8 cellular contexts compared by ENCODE assay signal in the genomic region with DNA sequence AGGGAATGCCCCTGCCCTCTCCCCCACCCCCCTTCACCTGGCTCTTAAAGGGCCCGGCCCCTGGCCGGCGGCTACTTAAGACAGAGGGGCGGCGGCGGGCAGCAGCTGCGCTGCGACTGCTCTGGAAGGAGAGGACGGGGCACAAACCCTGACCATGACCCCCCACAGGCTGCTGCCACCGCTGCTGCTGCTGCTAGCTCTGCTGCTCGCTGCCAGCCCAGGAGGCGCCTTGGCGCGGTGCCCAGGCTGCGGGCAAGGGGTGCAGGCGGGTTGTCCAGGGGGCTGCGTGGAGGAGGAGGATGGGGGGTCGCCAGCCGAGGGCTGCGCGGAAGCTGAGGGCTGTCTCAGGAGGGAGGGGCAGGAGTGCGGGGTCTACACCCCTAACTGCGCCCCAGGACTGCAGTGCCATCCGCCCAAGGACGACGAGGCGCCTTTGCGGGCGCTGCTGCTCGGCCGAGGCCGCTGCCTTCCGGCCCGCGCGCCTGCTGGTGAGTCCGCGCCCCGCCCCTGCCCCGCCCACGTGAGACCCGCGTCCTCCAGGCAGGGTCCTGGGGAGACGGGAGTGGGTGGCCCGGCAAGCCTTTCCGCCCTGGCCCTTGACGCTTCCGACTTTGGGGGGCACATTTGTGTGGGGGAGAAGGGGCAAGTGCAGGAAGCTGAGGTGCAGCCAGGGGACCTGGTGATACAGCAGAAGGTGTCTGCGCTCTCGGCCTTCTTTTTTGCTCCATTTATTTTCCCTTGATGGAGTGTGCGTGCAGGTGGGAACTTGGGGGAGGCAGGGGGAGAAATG. TPM values are rescaled to one million over a fixed set of nuclear protein-coding genes. Genes with fewer than 3 reads are reported as not detected.
DNase-seq lines count a peak whose midpoint lies in the region; ATAC-seq and TF ChIP-seq lines count a peak whose summit lies in the region.

A gene with protein sequence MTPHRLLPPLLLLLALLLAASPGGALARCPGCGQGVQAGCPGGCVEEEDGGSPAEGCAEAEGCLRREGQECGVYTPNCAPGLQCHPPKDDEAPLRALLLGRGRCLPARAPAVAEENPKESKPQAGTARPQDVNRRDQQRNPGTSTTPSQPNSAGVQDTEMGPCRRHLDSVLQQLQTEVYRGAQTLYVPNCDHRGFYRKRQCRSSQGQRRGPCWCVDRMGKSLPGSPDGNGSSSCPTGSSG (plus strand): TSS at position 104 of the 790 bp plus-strand sequence. CDS start 51 bp downstream, at position 155.

- H3K27ac ChIP-seq in CD8-positive, alpha-beta memory T cell (ENCODE audit: low read depth, low read length) = peak within 1 kb of the TSS; percentile 44
- peak within 1 kb of the TSS; percentile 61 to 88 (median 76) for H3K27ac ChIP-seq in Peyer's patch
- peak within 1 kb of the TSS; percentile 56 to 97 (median 89) for H3K27ac ChIP-seq in gastroesophageal sphincter

- peak in 4 of 6 experiments; percentile 19 to 48 (median 29) for TF ChIP-seq CTCF in Peyer's patch (IDR thresholded peaks at IDR 0.05)
- peak in 3 of 4 experiments; percentile 45 to 55 (median 54) for TF ChIP-seq CTCF in gastroesophageal sphincter (IDR thresholded peaks at IDR 0.05)
- no peak for TF ChIP-seq CTCF in omental fat pad (IDR thresholded peaks at IDR 0.05)
- peak; percentile 47 for TF ChIP-seq CTCF in type B pancreatic cell (conservative IDR thresholded peaks at IDR 0.05)

- CTCF ChIA-PET in CD8-positive, alpha-beta memory T cell (lab: Charles Lee) = interaction anchor here (0.9 to 14.7 kb wide), 11 partner anchors 13 to 170 kb away, joined by 3 to 243 read pairs (median 6); partner anchors contain the start of gene SPRYD3
- CTCF ChIA-PET in HEK293T (lab: Yijun Ruan, JAX) = interaction anchor here (1.0 to 4.2 kb wide), 2 partner anchors 32 to 70 kb away, joined by 3 to 68 read pairs; no protein-coding TSS in a partner anchor

- H3K4me3 ChIP-seq in CD8-positive, alpha-beta memory T cell (ENCODE audit: low read length) = peak within 1 kb of the TSS; percentile 53
- H3K4me3 ChIP-seq in Peyer's patch = peak within 1 kb of the TSS; percentile 49 to 62 (median 61)
- H3K4me3 ChIP-seq in gastroesophageal sphincter = peak within 1 kb of the TSS; percentile 43 to 83

- POLR2A ChIA-PET in CD8-positive, alpha-beta memory T cell (lab: Charles Lee) = interaction anchor here (0.6 to 3.0 kb wide), 4 partner anchors 14 to 91 kb away, joined by 3 to 18 read pairs (median 5); partner anchors contain the start of genes EIF4B and SPRYD3
- POLR2A ChIA-PET in HEK293T (lab: Yijun Ruan, JAX) = interaction anchor here (0.8 to 3.2 kb wide), 4 partner anchors 18 to 50 kb away, joined by 3 to 23 read pairs (median 6); partner anchors contain the start of gene SPRYD3

- DNase-seq in CD8-positive, alpha-beta memory T cell = peak; percentile 45 to 78 (median 62)
- DNase-seq in HEK293T (ENCODE audit: extremely low spot score) (peak; percentile 57), Peyer's patch (peak; percentile 74 to 84 (median 79)), activated gamma-delta T cell treated with Interleukin-2 at 50 U/mL for 16 hours (peak; percentile 56), omental fat pad (ENCODE audit: low spot score) (no peak), type B pancreatic cell (ENCODE audit: extremely low spot score, unreplicated experiment) (no peak)

- no peaks in the 10 kb centered on the region for H3K36me3 ChIP-seq in CD8-positive, alpha-beta memory T cell (ENCODE audit: insufficient read depth, low read length)
- H3K36me3 ChIP-seq in Peyer's patch = no peaks in the 10 kb centered on the region
- H3K36me3 ChIP-seq in gastroesophageal sphincter = peaks cover 0 to 25% of the 10 kb centered on the region in 2 donors

- H3K4me3 Mint-ChIP-seq in CD8-positive, alpha-beta memory T cell = peak within 1 kb of the TSS; percentile 77 to 94 (median 81)
- peak within 1 kb of the TSS; percentile 92 for H3K4me3 Mint-ChIP-seq in type B pancreatic cell

- TF ChIP-seq EP300 in gastroesophageal sphincter (IDR thresholded peaks at IDR 0.05) = no peak

- H3K9me3 ChIP-seq in CD8-positive, alpha-beta memory T cell (ENCODE audit: low read length) = no peaks in the 10 kb centered on the region
- H3K9me3 ChIP-seq in Peyer's patch (no peaks in the 10 kb centered on the region), gastroesophageal sphincter (no peaks in the 10 kb centered on the region)

- H3K27ac Mint-ChIP-seq in CD8-positive, alpha-beta memory T cell = peak within 1 kb of the TSS; percentile 66 to 95 (median 86)
- H3K27ac Mint-ChIP-seq in type B pancreatic cell = peak within 1 kb of the TSS; percentile 92

- 0% methylated on average over 2 of the region's 51 CpGs; no CpG with 5 or more reads in 1 of the 2 donors for WGBS in gastroesophageal sphincter (ENCODE audit: low coverage in 1 of 2), 2 donors

- TF ChIP-seq POLR2A in Peyer's patch (IDR thresholded peaks at IDR 0.05) (no peak), gastroesophageal sphincter (IDR thresholded peaks at IDR 0.05) (peak; percentile 43 to 70)

- H3K4me1 Mint-ChIP-seq in CD8-positive, alpha-beta memory T cell = peaks cover 28 to 51% (median 39%) of the 10 kb centered on the region in 3 donors
- H3K4me1 Mint-ChIP-seq in type B pancreatic cell (ENCODE audit: unreplicated experiment) = peaks cover 36% of the 10 kb centered on the region

- peaks cover 0 to 3% of the 10 kb centered on the region in 2 donors for H3K27me3 Mint-ChIP-seq in CD8-positive, alpha-beta memory T cell
- peaks cover 30% of the 10 kb centered on the region for H3K27me3 Mint-ChIP-seq in type B pancreatic cell

- H3K9me3 Mint-ChIP-seq in CD8-positive, alpha-beta memory T cell = no peaks in the 10 kb centered on the region
- H3K9me3 Mint-ChIP-seq in type B pancreatic cell = no peaks in the 10 kb centered on the region

- peaks cover 34% of the 10 kb centered on the region for H3K4me1 ChIP-seq in CD8-positive, alpha-beta memory T cell (ENCODE audit: insufficient read depth, low read length)
- H3K4me1 ChIP-seq in Peyer's patch (peaks cover under 1 to 32% (median 7%) of the 10 kb centered on the region in 4 donors), gastroesophageal sphincter (peaks cover 0 to 75% (median 32%) of the 10 kb centered on the region in 3 donors)

- H3K36me3 Mint-ChIP-seq in CD8-positive, alpha-beta memory T cell = no peaks in the 10 kb centered on the region
- H3K36me3 Mint-ChIP-seq in type B pancreatic cell = no peaks in the 10 kb centered on the region

- no peaks in the 10 kb centered on the region for H3K27me3 ChIP-seq in CD8-positive, alpha-beta memory T cell (ENCODE audit: insufficient read depth, low read length, poor library complexity, severe bottlenecking)
- H3K27me3 ChIP-seq in Peyer's patch (no peaks in the 10 kb centered on the region), gastroesophageal sphincter (no peaks in the 10 kb centered on the region)

- ATAC-seq in gastroesophageal sphincter (peak; percentile 46), omental fat pad (ENCODE audit: low FRiP score) (peak; percentile 51), HG02884 (IDR thresholded peaks at IDR 0.05; ENCODE audit: unreplicated experiment) (no peak)

TF ChIP-seq in HEK293T, 16 proteins besides CTCF, POLR2A, EP300 and RAD21:
- TF ChIP-seq SUZ12 (IDR thresholded peaks at IDR 0.05) = no peak
- TF ChIP-seq FOXK2 (IDR thresholded peaks at IDR 0.05) = no peak
- no peak for TF ChIP-seq L3MBTL2 (conservative IDR thresholded peaks at IDR 0.05)
- no peak for TF ChIP-seq SP1 (IDR thresholded peaks at IDR 0.05)
- TF ChIP-seq ZNF384 (IDR thresholded peaks at IDR 0.05) = no peak
- TF ChIP-seq LEF1 (IDR thresholded peaks at IDR 0.05; ENCODE audit: borderline replicate concordance) = no peak
- TF ChIP-seq FOXA1 (IDR thresholded peaks at IDR 0.05) = no peak
- TF ChIP-seq ARNT (IDR thresholded peaks at IDR 0.05) = no peak
- TF ChIP-seq NFRKB (IDR thresholded peaks at IDR 0.05) = no peak
- no peak for TF ChIP-seq CTBP1 (IDR thresholded peaks at IDR 0.05; ENCODE audit: borderline replicate concordance)
- TF ChIP-seq TARDBP (IDR thresholded peaks at IDR 0.05) = no peak
- no peak for TF ChIP-seq ELF4 (IDR thresholded peaks at IDR 0.05)
- no peak for TF ChIP-seq FOXM1 (IDR thresholded peaks at IDR 0.05; ENCODE audit: borderline replicate concordance)
- no peak for TF ChIP-seq HDGF (IDR thresholded peaks at IDR 0.05; ENCODE audit: borderline replicate concordance)
- TF ChIP-seq, protein P1, sequence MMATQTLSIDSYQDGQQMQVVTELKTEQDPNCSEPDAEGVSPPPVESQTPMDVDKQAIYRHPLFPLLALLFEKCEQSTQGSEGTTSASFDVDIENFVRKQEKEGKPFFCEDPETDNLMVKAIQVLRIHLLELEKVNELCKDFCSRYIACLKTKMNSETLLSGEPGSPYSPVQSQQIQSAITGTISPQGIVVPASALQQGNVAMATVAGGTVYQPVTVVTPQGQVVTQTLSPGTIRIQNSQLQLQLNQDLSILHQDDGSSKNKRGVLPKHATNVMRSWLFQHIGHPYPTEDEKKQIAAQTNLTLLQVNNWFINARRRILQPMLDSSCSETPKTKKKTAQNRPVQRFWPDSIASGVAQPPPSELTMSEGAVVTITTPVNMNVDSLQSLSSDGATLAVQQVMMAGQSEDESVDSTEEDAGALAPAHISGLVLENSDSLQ (IDR thresholded peaks at IDR 0.05) = no peak
- no peak for TF ChIP-seq BHLHE40 (IDR thresholded peaks at IDR 0.05; ENCODE audit: borderline replicate concordance)

RNA-seq across cellular contexts. Expression of the gene that starts here (rescaled TPM):
- 1 to 10 TPM; 1.5 to 1.6 TPM for total RNA-seq in CD8-positive, alpha-beta memory T cell
- 8.9 TPM for polyA plus RNA-seq in CD8-positive, alpha-beta memory T cell
- total RNA-seq in Peyer's patch (100 to 1,000 TPM in 2 of 4 donors, 10 to 100 TPM in 2; 68.5 to 191 (median 128) TPM), gastroesophageal sphincter (1,000 to 10,000 TPM in 2 of 4 donors, 100 to 1,000 TPM in 2; 632 to 1,838 (median 914) TPM), omental fat pad (100 to 1,000 TPM; 246 to 902 (median 719) TPM), type B pancreatic cell (ENCODE audit: low replicate concordance) (25.1 and 40.3 TPM in 2 replicates)

Comparison
In these comparisons a context has a peak if more than half of its experiments do, and no peak if none do; other contexts are left out.
1. RNA of the gene that starts here (total RNA-seq): 632 to 1,838 TPM in gastroesophageal sphincter, 246 to 902 TPM in omental fat pad, 68.5 to 191 TPM in Peyer's patch and 25.1 to 40.3 TPM in type B pancreatic cell; 1.5 to 1.6 TPM in CD8-positive, alpha-beta memory T cell; every median in the first group is over 10 times any median in the second.
2. DNase-seq: peak in CD8-positive, alpha-beta memory T cell (5 of 5), HEK293T (single experiment), Peyer's patch (3 of 3) and activated gamma-delta T cell treated with Interleukin-2 at 50 U/mL for 16 hours (single experiment); none in omental fat pad (single experiment) and type B pancreatic cell (single experiment).
3. CTCF ChIP-seq: peak in Peyer's patch (4 of 6), gastroesophageal sphincter (3 of 4) and type B pancreatic cell (single experiment); none in omental fat pad (0 of 3).
4. POLR2A ChIP-seq: peak in gastroesophageal sphincter (2 of 2); none in Peyer's patch (0 of 2).
5. Peak in every context shown above with its lines, with median percentiles within 50 percentile points of each other: H3K27ac ChIP-seq and H3K4me3 ChIP-seq.